In genomic region chr11:66291303-66291705, GRCh38 we compare ENCODE assay signal across 1 cellular context.
TF ChIP-seq lines count a peak whose summit lies in the region.

No MANE protein-coding gene starts in this region.

TF ChIP-seq in H1, 55 proteins besides CTCF, POLR2A, EP300 and RAD21:
- no peak for TF ChIP-seq ATF3 (IDR thresholded peaks at IDR 0.05; ENCODE audit: insufficient read depth, low read depth, low read length)
- no peak for TF ChIP-seq BCL11A (IDR thresholded peaks at IDR 0.05; ENCODE audit: low read depth in 2 of 2, low read length in 2 of 2)
- peak in 1 of 2 experiments; percentile 51; a peak in 1 of 4 replicates for TF ChIP-seq HDAC2 (IDR thresholded peaks at IDR 0.05; ENCODE audit: borderline replicate concordance in 1 of 2, low read depth in 2 of 2, low read length in 2 of 2)
- peak; percentile 94 for TF ChIP-seq KDM1A (IDR thresholded peaks at IDR 0.05; ENCODE audit: borderline replicate concordance, low read length)
- TF ChIP-seq JUN (IDR thresholded peaks at IDR 0.05; ENCODE audit: low read depth, low read length) = no peak
- 0 out of 2 replicates have a peak, but pooled peaks have one; percentile 0 for TF ChIP-seq RBBP5 (IDR thresholded peaks at IDR 0.05; ENCODE audit: borderline replicate concordance, low read depth, low read length)
- TF ChIP-seq EZH2 (IDR thresholded peaks at IDR 0.05; ENCODE audit: low read depth, low read length, severe bottlenecking) = peak; percentile 40
- 0 out of 2 replicates have a peak, but pooled peaks have one; percentile 25 for TF ChIP-seq SUZ12 (IDR thresholded peaks at IDR 0.05; ENCODE audit: low read length)
- no peak for TF ChIP-seq KDM5A (IDR thresholded peaks at IDR 0.05; ENCODE audit: low read length)
